In the genomic region with DNA sequence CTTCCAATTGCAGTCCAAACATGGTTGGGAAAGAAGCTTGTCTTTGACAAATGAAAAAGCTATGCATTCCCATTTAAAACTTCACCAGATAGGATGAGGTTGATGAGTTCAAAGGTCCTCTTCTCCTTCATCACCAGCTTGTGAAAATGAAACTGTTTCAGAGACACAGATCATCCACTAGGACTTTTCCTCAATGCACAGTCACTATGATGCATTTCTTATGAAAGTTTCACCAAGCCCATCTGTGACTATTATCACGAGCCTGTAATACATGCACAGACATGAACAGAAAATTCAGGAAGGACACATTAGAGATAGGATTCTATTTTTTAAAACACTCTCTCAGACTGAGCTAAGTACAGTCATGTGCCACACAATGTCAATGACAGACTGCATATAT, we compare ENCODE assay signal across 23 cellular contexts.
DNase-seq lines count a peak whose midpoint lies in the region; ATAC-seq and TF ChIP-seq lines count a peak whose summit lies in the region.
"Had no signal": no experiment of that assay in that cellular context is flagged by ENCODE, and none has a peak within 500 bp of the region (broad histone marks: within the 10 kb centered on the region; RNA-seq: fewer than 3 reads in every experiment).

No MANE protein-coding gene starts in this region.

- no peaks in the 10 kb centered on the region for H3K27me3 ChIP-seq in RWPE2 (ENCODE audit: insufficient read depth, poor library complexity, severe bottlenecking)
- H3K27me3 ChIP-seq in foreskin keratinocyte, result no peaks in the 10 kb centered on the region
- H3K27me3 ChIP-seq: BLaER1, MG63 had no signal

- H3K4me1 ChIP-seq in RWPE2 (ENCODE audit: insufficient read depth, poor library complexity, severe bottlenecking) (peaks cover 7% of the 10 kb centered on the region), foreskin keratinocyte (peaks cover 15% of the 10 kb centered on the region)
- H3K4me1 ChIP-seq: BLaER1 had no signal

- H3K4me3 ChIP-seq in RWPE2 (ENCODE audit: severe bottlenecking), result no peak overlapping the region
- H3K4me3 ChIP-seq: BLaER1, MG63 had no signal

- ATAC-seq in RWPE2 (ENCODE audit: low read depth), result peak; percentile 77
- peak; percentile 98 for ATAC-seq in foreskin keratinocyte
- no peak for ATAC-seq in GM18502 (IDR thresholded peaks at IDR 0.05; ENCODE audit: poor library complexity, unreplicated experiment)
- no peak for ATAC-seq in sciatic nerve
- ATAC-seq in GM18867 (IDR thresholded peaks at IDR 0.05; ENCODE audit: unreplicated experiment), result no peak
- ATAC-seq: PC-3 had no signal

- intact Hi-C loops in sciatic nerve (cut with DNase I), result no loop called here

- TF ChIP-seq CTCF in RWPE2 (IDR thresholded peaks at IDR 0.05; ENCODE audit: poor library complexity, severe bottlenecking) (no peak), foreskin keratinocyte (conservative IDR thresholded peaks at IDR 0.05) (peak; percentile 12)

- H3K27ac ChIP-seq in RWPE2 (ENCODE audit: poor library complexity, severe bottlenecking) (peak overlapping the region; percentile 16), foreskin keratinocyte (peak overlapping the region; percentile 98)
- H3K27ac ChIP-seq: BLaER1 had no signal

- no peaks in the 10 kb centered on the region for H3K9me3 ChIP-seq in RWPE2 (ENCODE audit: severe bottlenecking)
- H3K9me3 ChIP-seq: BLaER1, MG63, SK-N-SH had no signal

- DNase-seq in HuH-7 (ENCODE audit: low spot score) (peak; percentile 4), RWPE2 (ENCODE audit: low spot score) (no peak), foreskin keratinocyte (peak; percentile 89 to 97), middle frontal gyrus (ENCODE audit: extremely low spot score, low spot score) (no peak), sciatic nerve (ENCODE audit: low spot score) (no peak)
- DNase-seq: CD4-positive, alpha-beta T cell; COR-L47; DMS79; H7; HFFc6; Kasumi-1; MG63; NCI-H1417; NCI-H1694 treated with DMSO at 0.1 percent for 48 hours; NCI-H2081 treated with DMSO at 0.1 percent for 48 hours; NCI-H446; NCI-H526; PC-3; SHP77 treated with DMSO at 0.1 percent for 48 hours; SK-N-SH had no signal

- H3K36me3 ChIP-seq in RWPE2 (ENCODE audit: low read depth), result no peaks in the 10 kb centered on the region
- H3K36me3 ChIP-seq: BLaER1, MG63 had no signal

Comparison
In these comparisons a context has a peak if more than half of its experiments do, and no peak if none do; other contexts are left out.
1. DNase-seq: peak in HuH-7 (single experiment) and foreskin keratinocyte (2 of 2); none in RWPE2 (single experiment), middle frontal gyrus (single experiment) and sciatic nerve (single experiment).
2. ATAC-seq: peak in RWPE2 (single experiment) and foreskin keratinocyte (single experiment); none in GM18502 (single experiment), sciatic nerve (single experiment) and GM18867 (single experiment).